9 cellular contexts compared by ENCODE assay signal in the genomic region with DNA sequence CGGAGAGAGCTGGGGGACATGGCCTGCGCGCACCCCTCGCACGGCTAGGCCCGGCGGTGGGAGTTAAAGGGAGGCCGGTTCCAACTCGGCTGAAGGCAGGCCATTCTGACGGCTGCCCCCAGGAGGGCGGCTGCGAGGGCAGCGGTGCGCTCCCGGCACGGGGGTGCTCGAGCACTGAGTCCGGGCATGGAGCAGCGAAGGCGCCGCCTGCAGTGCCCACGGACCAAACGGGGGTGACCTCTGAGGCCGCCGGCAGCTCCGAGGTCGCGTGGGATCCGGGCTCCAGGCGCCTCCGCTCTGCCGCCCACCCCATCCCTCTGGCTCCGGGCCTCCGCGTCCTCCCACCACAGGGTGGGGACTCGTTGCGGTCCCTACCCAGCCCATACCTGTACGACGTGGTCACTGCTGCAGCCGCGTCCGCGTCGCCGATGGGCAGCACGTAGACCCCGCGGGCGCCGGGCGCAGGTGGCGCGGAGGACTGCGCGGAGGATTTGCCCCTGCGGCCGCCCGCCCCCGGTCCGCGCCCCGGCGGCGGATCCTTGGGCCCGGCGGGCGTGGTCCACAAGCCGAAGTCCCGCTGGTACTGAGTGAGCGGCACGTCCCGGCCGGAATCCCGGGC. TPM values are rescaled to one million over a fixed set of nuclear protein-coding genes. Genes with fewer than 3 reads are reported as not detected.
A peak's percentile ranks its signal among the peaks of the same experiment; 100 is the strongest.
DNase-seq lines count a peak whose midpoint lies in the region; ATAC-seq, FAIRE-seq and TF ChIP-seq lines count a peak whose summit lies in the region.
"Had no signal": no experiment of that assay in that cellular context is flagged by ENCODE, and none has a peak within 500 bp of the region (broad histone marks: within the 10 kb centered on the region; RNA-seq: fewer than 3 reads in every experiment).

No MANE protein-coding gene starts in this region.

- peaks cover 9% of the 10 kb centered on the region for H3K36me3 Mint-ChIP-seq in astrocyte (ENCODE audit: low read depth, unreplicated experiment)

- no CpG with 5 or more reads among the region's 74 CpGs for WGBS in iPS DF 6.9 (ENCODE audit: insufficient coverage, insufficient read length)

- H3K27ac Mint-ChIP-seq in astrocyte (ENCODE audit: unreplicated experiment): no peak overlapping the region

- peaks cover 23% of the 10 kb centered on the region for H3K36me3 ChIP-seq in BLaER1
- H3K36me3 ChIP-seq in astrocyte (ENCODE audit: insufficient read depth, low read length): no peaks in the 10 kb centered on the region
- no peaks in the 10 kb centered on the region; the same call in 1 of the 2 replicates for H3K36me3 ChIP-seq in iPS DF 6.9 (ENCODE audit: control insufficient read depth, insufficient read depth, low read length)

- no peaks in the 10 kb centered on the region for H3K9me3 Mint-ChIP-seq in astrocyte (ENCODE audit: unreplicated experiment)

- no peaks in the 10 kb centered on the region for H3K79me2 ChIP-seq in astrocyte (ENCODE audit: insufficient read depth, low read length)

- H3K4me1 ChIP-seq in BLaER1: peaks cover 41% of the 10 kb centered on the region
- H3K4me1 ChIP-seq in astrocyte (ENCODE audit: insufficient read depth, low read length): peaks cover 9% of the 10 kb centered on the region
- 0 out of 2 replicates have a peak, but pooled peaks cover 3% of the 10 kb centered on the region for H3K4me1 ChIP-seq in iPS DF 6.9 (ENCODE audit: control insufficient read depth, insufficient read depth, low read length)

- H3K9ac ChIP-seq in BLaER1 (peak overlapping the region; percentile 78), astrocyte (ENCODE audit: low read length) (peak overlapping the region; percentile 68)
- H3K9ac ChIP-seq: KMS-11 had no signal

- peak overlapping the region; percentile 87 for H3K4me3 Mint-ChIP-seq in astrocyte (ENCODE audit: unreplicated experiment)

- peak; percentile 14 for DNase-seq in NCI-H1105 (lab: John Stamatoyannopoulos, UW)
- DNase-seq in astrocyte (ENCODE audit: low read depth): no peak
- DNase-seq in iPS DF 6.9 (ENCODE audit: low read depth, low spot score): no peak
- DNase-seq in skeletal muscle cell (ENCODE audit: low read depth): no peak
- no peak for DNase-seq in globus pallidus (ENCODE audit: low spot score)
- DNase-seq in NCI-H2196 treated with DMSO at 0.1 percent for 48 hours (lab: John Stamatoyannopoulos, UW; ENCODE audit: unreplicated experiment): no peak

- H3K9me3 ChIP-seq in BLaER1 (no peaks in the 10 kb centered on the region), astrocyte (ENCODE audit: insufficient read depth, low read depth, low read length) (no peaks in the 10 kb centered on the region), iPS DF 6.9 (ENCODE audit: control insufficient read depth, insufficient read depth, low read length) (no peaks in the 10 kb centered on the region)

- H2AFZ ChIP-seq in astrocyte (ENCODE audit: low read depth, low read length): peak overlapping the region; percentile 88

- H3K4me3 ChIP-seq in BLaER1 (peak overlapping the region; percentile 77), astrocyte (ENCODE audit: insufficient read depth, low read depth, low read length) (peak overlapping the region; percentile 63), iPS DF 6.9 (ENCODE audit: low read length) (peak overlapping the region; percentile 56), skeletal muscle cell (ENCODE audit: low read depth, low read length) (peak overlapping the region; percentile 57)

- peaks cover 4% of the 10 kb centered on the region for H3K4me1 Mint-ChIP-seq in astrocyte (ENCODE audit: low read depth, unreplicated experiment)

- H3K27ac ChIP-seq in BLaER1: peak overlapping the region; percentile 37; the same call in 1 of the 2 replicates
- H3K27ac ChIP-seq in astrocyte (ENCODE audit: low read depth, low read length): no peak overlapping the region
- no peak overlapping the region for H3K27ac ChIP-seq in iPS DF 6.9 (ENCODE audit: low read length)
- H3K27ac ChIP-seq: KMS-11 had no signal

- TF ChIP-seq CTCF in astrocyte (IDR thresholded peaks at IDR 0.05; ENCODE audit: insufficient read depth, low read depth, low read length): no peak

- no peaks in the 10 kb centered on the region for H3K27me3 Mint-ChIP-seq in astrocyte (ENCODE audit: low read depth, unreplicated experiment)

- H3K27me3 ChIP-seq in BLaER1 (no peaks in the 10 kb centered on the region; the same call in 1 of the 2 replicates), astrocyte (ENCODE audit: insufficient read depth, low read length) (no peaks in the 10 kb centered on the region), iPS DF 6.9 (ENCODE audit: control insufficient read depth, insufficient read depth, low read length) (no peaks in the 10 kb centered on the region)

- no peak for FAIRE-seq in astrocyte (lab: Jason Lieb, UNC)

- ATAC-seq in GM19328 (IDR thresholded peaks at IDR 0.05; ENCODE audit: unreplicated experiment): peak; percentile 27

- H3K4me2 ChIP-seq in BLaER1 (peak overlapping the region; percentile 97), astrocyte (ENCODE audit: low read length) (peak overlapping the region; percentile 94)
- H3K4me2 ChIP-seq: KMS-11 had no signal

- H4K20me1 ChIP-seq in BLaER1: peaks cover 48% of the 10 kb centered on the region
- H4K20me1 ChIP-seq in astrocyte (ENCODE audit: insufficient read depth, low read length): peaks cover 14% of the 10 kb centered on the region

RNA-seq across cellular contexts. Expression of gene MAP6D1, which starts 0.5 kb away (rescaled TPM):
- total RNA-seq in astrocyte: 4.6 and 4.8 TPM in 2 replicates

RNA-seq across cellular contexts. Expression of gene PARL, which starts 59.8 kb away (rescaled TPM):
- total RNA-seq in astrocyte: 62.1 and 64.7 TPM in 2 replicates
